ENCODE assay signal across 25 cellular contexts in genomic region chr7:107284911-107285479, GRCh38.
"Had no signal": no experiment of that assay in that cellular context is flagged by ENCODE, and none has a peak within 500 bp of the region (broad histone marks: within the 10 kb centered on the region; RNA-seq: fewer than 3 reads in every experiment).

No MANE protein-coding gene starts in this region.

- H3K36me3 ChIP-seq: neural progenitor cell, pancreas, right lobe of liver, upper lobe of right lung had no signal

- H3K4me1 ChIP-seq: esophagus squamous epithelium, left lung, neural progenitor cell, pancreas, right lobe of liver, spleen, upper lobe of right lung had no signal

- H3K27me3 ChIP-seq: esophagus squamous epithelium, left lung, neural progenitor cell, pancreas, right lobe of liver, spleen, tibial artery, upper lobe of right lung had no signal

- H3K4me1 Mint-ChIP-seq: stimulated activated memory B cell treated with anti-CD40 and anti-IgM and Interleukin-4, amounts not matched to agents 10 μg/mL and 1 μg/mL and 100 μg/mL, for 72 hours had no signal

- H3K27me3 Mint-ChIP-seq: dendritic cell treated with granulocyte-macrophage colony-stimulating factor and Interleukin-4, amounts not matched to agents 40 ng/mL and 50 ng/mL, for 4 days; effector memory CD8-positive, alpha-beta T cell; natural killer cell treated with Interleukin-12 subunit alpha and Interleukin-12 subunit beta and Interleukin-15 and Interleukin-18, amount 100 ng/mL, for 72 hours; progenitor cell of endocrine pancreas; stimulated activated memory B cell treated with anti-CD40 and anti-IgM and Interleukin-4, amounts not matched to agents 10 μg/mL and 1 μg/mL and 100 μg/mL, for 72 hours; stimulated activated naive CD8-positive, alpha-beta T cell treated with anti-CD3 and anti-CD28 coated beads, Interleukin-15, Interleukin-2, amounts not matched to agents 100 ng/mL and 50 ng/mL, for 24 hours had no signal

- DNase-seq: cerebellar nuclear complex; effector memory CD8-positive, alpha-beta T cell; esophagus squamous epithelium; foreskin melanocyte; islet precursor cell; left lung; mesenchymal stem cell; midbrain; nucleus accumbens; pancreas; right lobe of liver; spleen; stimulated activated CD4-positive, alpha-beta T cell treated with anti-CD3 and anti-CD28 coated beads, Interleukin-15, amount 100 ng/mL, for 24 hours; stimulated activated CD4-positive, alpha-beta T cell treated with anti-CD3 and anti-CD28 coated beads, Interleukin-1b, Interleukin-23, amount 100 ng/mL, for 48 hours; stimulated activated CD4-positive, alpha-beta T cell treated with anti-CD3 and anti-CD28 coated beads, Interleukin-4, amount 100 ng/mL, for 24 hours; tibial artery; upper lobe of right lung had no signal

- ATAC-seq: effector memory CD8-positive, alpha-beta T cell; left lung; natural killer cell treated with Interleukin-12 subunit alpha and Interleukin-12 subunit beta and Interleukin-15 and Interleukin-18, amount 100 ng/mL, for 72 hours; pancreas; right lobe of liver; stimulated activated memory B cell treated with anti-CD40 and anti-IgM and Interleukin-4, amounts not matched to agents 10 μg/mL and 1 μg/mL and 100 μg/mL, for 72 hours; upper lobe of right lung had no signal

- H3K27ac Mint-ChIP-seq: dendritic cell treated with granulocyte-macrophage colony-stimulating factor and Interleukin-4, amounts not matched to agents 40 ng/mL and 50 ng/mL, for 4 days; effector memory CD8-positive, alpha-beta T cell; natural killer cell treated with Interleukin-12 subunit alpha and Interleukin-12 subunit beta and Interleukin-15 and Interleukin-18, amount 100 ng/mL, for 72 hours; neural progenitor cell; progenitor cell of endocrine pancreas; stimulated activated memory B cell treated with anti-CD40 and anti-IgM and Interleukin-4, amounts not matched to agents 10 μg/mL and 1 μg/mL and 100 μg/mL, for 72 hours; stimulated activated naive CD8-positive, alpha-beta T cell treated with anti-CD3 and anti-CD28 coated beads, Interleukin-15, Interleukin-2, amounts not matched to agents 100 ng/mL and 50 ng/mL, for 24 hours had no signal

- H3K27ac ChIP-seq: epithelial cell of prostate, esophagus squamous epithelium, left lung, neural progenitor cell, pancreas, right lobe of liver, spleen, tibial artery, upper lobe of right lung had no signal

- H3K36me3 Mint-ChIP-seq: natural killer cell treated with Interleukin-12 subunit alpha and Interleukin-12 subunit beta and Interleukin-15 and Interleukin-18, amount 100 ng/mL, for 72 hours had no signal

- H3K4me3 Mint-ChIP-seq: dendritic cell treated with granulocyte-macrophage colony-stimulating factor and Interleukin-4, amounts not matched to agents 40 ng/mL and 50 ng/mL, for 4 days; effector memory CD8-positive, alpha-beta T cell; natural killer cell treated with Interleukin-12 subunit alpha and Interleukin-12 subunit beta and Interleukin-15 and Interleukin-18, amount 100 ng/mL, for 72 hours; neural progenitor cell; stimulated activated memory B cell treated with anti-CD40 and anti-IgM and Interleukin-4, amounts not matched to agents 10 μg/mL and 1 μg/mL and 100 μg/mL, for 72 hours; stimulated activated naive CD8-positive, alpha-beta T cell treated with anti-CD3 and anti-CD28 coated beads, Interleukin-15, Interleukin-2, amounts not matched to agents 100 ng/mL and 50 ng/mL, for 24 hours had no signal

- H3K9me3 ChIP-seq: esophagus squamous epithelium, left lung, pancreas, right lobe of liver, spleen, tibial artery, upper lobe of right lung had no signal

- H3K4me3 ChIP-seq: esophagus squamous epithelium, left lung, lung, neural progenitor cell, pancreas, right lobe of liver, spleen, tibial artery, upper lobe of right lung had no signal
